ENCODE assay signal across 14 cellular contexts in the genomic region with DNA sequence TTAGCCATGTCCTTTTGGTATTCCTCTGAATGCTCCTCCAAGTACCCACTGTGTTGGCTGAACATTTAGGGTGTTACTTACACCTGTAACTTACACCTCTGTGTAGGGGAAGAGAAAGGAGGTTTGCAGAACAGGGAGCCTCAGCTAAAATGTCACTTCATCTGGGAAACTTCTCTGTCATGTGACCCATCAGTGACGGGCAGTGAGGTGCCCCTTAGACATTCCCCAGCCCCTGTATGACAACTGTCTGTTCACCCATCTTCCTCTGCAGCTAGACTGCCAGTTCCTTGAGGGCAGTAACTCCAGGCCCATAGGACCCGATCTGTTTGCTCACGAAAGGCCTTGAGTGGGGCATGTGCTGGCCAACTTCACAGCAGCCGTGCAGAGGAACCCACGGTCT. TPM values are rescaled to one million over a fixed set of nuclear protein-coding genes. Genes with fewer than 3 reads are reported as not detected.
DNase-seq lines count a peak whose midpoint lies in the region; ATAC-seq and TF ChIP-seq lines count a peak whose summit lies in the region.
"Had no signal": no experiment of that assay in that cellular context is flagged by ENCODE, and none has a peak within 500 bp of the region (broad histone marks: within the 10 kb centered on the region; RNA-seq: fewer than 3 reads in every experiment).

No MANE protein-coding gene starts in this region.

- H3K9ac ChIP-seq in iPS-18a (ENCODE audit: low read length), result no peak overlapping the region

- intact Hi-C loops in sigmoid colon (cut with DNase I), result no loop called here

- H3K27me3 ChIP-seq in AG04450 (ENCODE audit: control insufficient read depth, insufficient read depth, low read length), result no peaks in the 10 kb centered on the region
- no peaks in the 10 kb centered on the region for H3K27me3 ChIP-seq in iPS-18a (ENCODE audit: control insufficient read depth, insufficient read depth, low read length)
- H3K27me3 ChIP-seq in sigmoid colon, result no peaks in the 10 kb centered on the region
- H3K27me3 ChIP-seq in BE2C, result no peaks in the 10 kb centered on the region
- H3K27me3 ChIP-seq: spleen had no signal

- TF ChIP-seq POLR2A in sigmoid colon (IDR thresholded peaks at IDR 0.05), result no peak

- H3K36me3 ChIP-seq in iPS-18a (ENCODE audit: control insufficient read depth, low read depth, low read length) (peaks cover 35% of the 10 kb centered on the region), sigmoid colon (peaks cover 0 to 12% (median 0%) of the 10 kb centered on the region in 4 donors), BE2C (no peaks in the 10 kb centered on the region)
- H3K36me3 ChIP-seq: spleen had no signal

- no peaks in the 10 kb centered on the region for H3K27me3 Mint-ChIP-seq in T-helper 17 cell
- no peaks in the 10 kb centered on the region for H3K27me3 Mint-ChIP-seq in stimulated activated naive CD8-positive, alpha-beta T cell treated with anti-CD3 and anti-CD28 coated beads, Interleukin-15, amount 100 ng/mL, for 72 hours

- H3K4me1 Mint-ChIP-seq in T-helper 17 cell, result peaks cover 28% of the 10 kb centered on the region
- peaks cover 15% of the 10 kb centered on the region for H3K4me1 Mint-ChIP-seq in stimulated activated naive CD8-positive, alpha-beta T cell treated with anti-CD3 and anti-CD28 coated beads, Interleukin-15, amount 100 ng/mL, for 72 hours

- DNase-seq in AG04450 (ENCODE audit: low read depth, low spot score), result no peak
- no peak for DNase-seq in T-helper 17 cell
- DNase-seq in sigmoid colon, result peak; percentile 49
- no peak for DNase-seq in stimulated activated naive CD8-positive, alpha-beta T cell treated with anti-CD3 and anti-CD28 coated beads, Interleukin-15, amount 100 ng/mL, for 72 hours
- no peak for DNase-seq in NCI-H748 treated with DMSO at 0.1 percent for 48 hours (lab: John Stamatoyannopoulos, UW)
- DNase-seq in ACHN, result no peak
- no peak for DNase-seq in BE2C
- DNase-seq: activated CD4-positive, alpha-beta T cell treated with anti-CD3 and anti-CD28 coated beads, Interleukin-2, amount 50 U/mL, for 4 hours; activated T-cell treated with anti-CD3 and anti-CD28 coated beads, Interleukin-2, amount 50 U/mL, for 72 hours; GDM1; NCI-H187; NCI-H510A treated with DMSO at 0.1 percent for 48 hours; spleen had no signal

- CTCF ChIA-PET in AG04450 (lab: Charles Lee), result interaction anchor here (1.2 to 1.3 kb wide), 2 partner anchors 372 to 379 kb away, joined by 3 to 4 read pairs; no protein-coding TSS in a partner anchor

- peaks cover 68% of the 10 kb centered on the region for H3K4me1 ChIP-seq in iPS-18a (ENCODE audit: control insufficient read depth, low read depth, low read length)
- H3K4me1 ChIP-seq in sigmoid colon, result peaks cover 0 to 99% (median 93%) of the 10 kb centered on the region in 4 donors
- peaks cover 9% of the 10 kb centered on the region for H3K4me1 ChIP-seq in BE2C

- WGBS in sigmoid colon, 2 donors, result 85 to 89% methylated on average over 5 of the region's 5 CpGs

- H3K9me3 ChIP-seq in AG04450 (ENCODE audit: control insufficient read depth, insufficient read depth, low read length) (no peaks in the 10 kb centered on the region; the same call in 1 of the 2 replicates), T-helper 17 cell (ENCODE audit: control insufficient read depth, low read length, poor library complexity, severe bottlenecking) (no peaks in the 10 kb centered on the region), iPS-18a (ENCODE audit: control insufficient read depth, low read depth, low read length) (no peaks in the 10 kb centered on the region), sigmoid colon (no peaks in the 10 kb centered on the region), BE2C (no peaks in the 10 kb centered on the region)
- H3K9me3 ChIP-seq: spleen had no signal

- POLR2A ChIA-PET in AG04450 (lab: Yijun Ruan, JAX), result interaction anchor here (1.5 kb wide), 1 partner anchor 36 kb away, joined by 3 read pairs; no protein-coding TSS in a partner anchor

- no peak for TF ChIP-seq EP300 in sigmoid colon (IDR thresholded peaks at IDR 0.05)

- ATAC-seq in T-helper 17 cell, result no peak
- no peak for ATAC-seq in stimulated activated naive CD8-positive, alpha-beta T cell treated with anti-CD3 and anti-CD28 coated beads, Interleukin-15, amount 100 ng/mL, for 72 hours
- ATAC-seq: activated T-cell treated with anti-CD3 and anti-CD28 coated beads, Interleukin-2, amount 50 U/mL, for 72 hours had no signal

- no peak overlapping the region for H3K4me3 Mint-ChIP-seq in T-helper 17 cell
- no peak overlapping the region for H3K4me3 Mint-ChIP-seq in stimulated activated naive CD8-positive, alpha-beta T cell treated with anti-CD3 and anti-CD28 coated beads, Interleukin-15, amount 100 ng/mL, for 72 hours
- H3K4me3 Mint-ChIP-seq: activated T-cell treated with anti-CD3 and anti-CD28 coated beads, Interleukin-2, amount 50 U/mL, for 72 hours had no signal

- H3K4me3 ChIP-seq in AG04450 (ENCODE audit: low read depth, low read length) (no peak overlapping the region), iPS-18a (ENCODE audit: low read length) (peak overlapping the region; percentile 3), sigmoid colon (no peak overlapping the region), BE2C (ENCODE audit: low read depth, low read length) (no peak overlapping the region)
- H3K4me3 ChIP-seq: spleen had no signal

- peak overlapping the region; percentile 14 for H3K27ac Mint-ChIP-seq in T-helper 17 cell
- no peak overlapping the region for H3K27ac Mint-ChIP-seq in stimulated activated naive CD8-positive, alpha-beta T cell treated with anti-CD3 and anti-CD28 coated beads, Interleukin-15, amount 100 ng/mL, for 72 hours
- H3K27ac Mint-ChIP-seq: activated T-cell treated with anti-CD3 and anti-CD28 coated beads, Interleukin-2, amount 50 U/mL, for 72 hours had no signal

- in situ Hi-C loops in ACHN (cut with HindIII; ENCODE audit: low pct_ligation_motif_present, low pct_unique_long_range_greater_than_20kb, low sequenced_read_pairs), result no loop called here

- no peaks in the 10 kb centered on the region for H3K36me3 Mint-ChIP-seq in T-helper 17 cell (ENCODE audit: low read depth)

- TF ChIP-seq CTCF in AG04450 (IDR thresholded peaks at IDR 0.05; ENCODE audit: low read depth, low read length), result no peak
- TF ChIP-seq CTCF in sigmoid colon (IDR thresholded peaks at IDR 0.05), result no peak
- TF ChIP-seq CTCF in BE2C (IDR thresholded peaks at IDR 0.05; ENCODE audit: low read depth, low read length), result no peak

- peak overlapping the region; percentile 57 for H3K27ac ChIP-seq in AG04450 (ENCODE audit: low read depth, low read length)
- H3K27ac ChIP-seq in iPS-18a (ENCODE audit: low read length), result no peak overlapping the region
- peak overlapping the region; percentile 59 to 95 (median 83) for H3K27ac ChIP-seq in sigmoid colon

- H3K9me3 Mint-ChIP-seq in stimulated activated naive CD8-positive, alpha-beta T cell treated with anti-CD3 and anti-CD28 coated beads, Interleukin-15, amount 100 ng/mL, for 72 hours, result no peaks in the 10 kb centered on the region
- H3K9me3 Mint-ChIP-seq: activated T-cell treated with anti-CD3 and anti-CD28 coated beads, Interleukin-2, amount 50 U/mL, for 72 hours had no signal

RNA-seq across cellular contexts. Expression of a gene that starts 57.4 kb away (rescaled TPM):
- polyA plus RNA-seq in AG04450 (2011; rRNA removed), result 68.3 and 94.3 TPM in 2 replicates
- polyA minus RNA-seq in AG04450 (2011; rRNA and poly(A)+ RNA removed), result 108 and 164 TPM in 2 replicates
- total RNA-seq in T-helper 17 cell, result 10 to 100 TPM; 57.8 to 63.4 TPM
- total RNA-seq in sigmoid colon, result 100 to 1,000 TPM; 150 to 226 (median 210) TPM
- 10 to 100 TPM in 1 of 3 donors, 1 to 10 TPM in 2; 4.2 to 36.1 (median 6.0) TPM for polyA plus RNA-seq in sigmoid colon
- polyA plus RNA-seq in BE2C (2012; ENCODE audit: insufficient read depth, insufficient read length, low read depth), result 2.2 TPM
